ENCODE assay signal across 17 cellular contexts in genomic region chr5:168714046-168714445, GRCh38.
DNase-seq lines count a peak whose midpoint lies in the region; ATAC-seq and TF ChIP-seq lines count a peak whose summit lies in the region.
"Had no signal": no experiment of that assay in that cellular context is flagged by ENCODE, and none has a peak within 500 bp of the region (broad histone marks: within the 10 kb centered on the region; RNA-seq: fewer than 3 reads in every experiment).

No MANE protein-coding gene starts in this region.

- DNase-seq in AG10803 (ENCODE audit: low read depth): peak; percentile 26
- peak; percentile 9 for DNase-seq in LHCN-M2 (ENCODE audit: low read depth)
- DNase-seq in fibroblast of pulmonary artery (ENCODE audit: low read depth): peak; percentile 16
- no peak for DNase-seq in NOMO-1 treated with dmso at 0.1 percent for 144 hours (lab: John Stamatoyannopoulos, UW; ENCODE audit: unreplicated experiment)
- DNase-seq in omental fat pad (ENCODE audit: low spot score): no peak
- DNase-seq in breast epithelium (ENCODE audit: low spot score in 2 of 2): no peak
- DNase-seq: activated CD4-positive, alpha-beta T cell treated with anti-CD3 and anti-CD28 coated beads, Interleukin-2, amount 50 U/mL, for 4 hours; activated naive CD8-positive, alpha-beta T cell treated with anti-CD3 and anti-CD28 coated beads, Interleukin-2, amount 10 ng/mL, durations not matched to agents 7 days and 5 days; C1 segment of cervical spinal cord; hypothalamus; NCI-H1694 treated with DMSO at 0.1 percent for 48 hours; NK-92 treated with Interleukin-12 subunit alpha and Interleukin-12 subunit beta, amount 100 ng/mL, for 24 hours; ovary; stimulated activated CD4-positive, alpha-beta T cell treated with anti-CD3 and anti-CD28 coated beads, Interleukin-2, amount 100 ng/mL, for 24 hours; stimulated activated naive B cell treated with anti-CD40 and anti-IgM and Interleukin-4, amounts not matched to agents 10 μg/mL and 1 μg/mL and 100 μg/mL, for 72 hours had no signal

- ATAC-seq in GM19463 (IDR thresholded peaks at IDR 0.05; ENCODE audit: unreplicated experiment) (peak; percentile 68), omental fat pad (ENCODE audit: low FRiP score) (no peak), HG03139 (IDR thresholded peaks at IDR 0.05; ENCODE audit: unreplicated experiment) (no peak)
- ATAC-seq: stimulated activated naive B cell treated with anti-CD40 and anti-IgM and Interleukin-4, amounts not matched to agents 10 μg/mL and 1 μg/mL and 100 μg/mL, for 72 hours had no signal

- no peak overlapping the region for H3K27ac ChIP-seq in breast epithelium
- H3K27ac ChIP-seq: ovary had no signal

- no peak for TF ChIP-seq POLR2A in breast epithelium (IDR thresholded peaks at IDR 0.05)

- H3K9me3 ChIP-seq in breast epithelium: no peaks in the 10 kb centered on the region
- H3K9me3 ChIP-seq: ovary had no signal

- no peaks in the 10 kb centered on the region for H3K4me1 ChIP-seq in breast epithelium

- H3K4me3 ChIP-seq in AG10803 (ENCODE audit: low read length) (no peak overlapping the region), fibroblast of pulmonary artery (replicated peaks; ENCODE audit: low read depth, low read length) (no peak overlapping the region), breast epithelium (no peak overlapping the region)
- H3K4me3 ChIP-seq: ovary had no signal

- no peaks in the 10 kb centered on the region for H3K36me3 ChIP-seq in breast epithelium
- H3K36me3 ChIP-seq: ovary had no signal

- intact Hi-C loops in breast epithelium (cut with DNase I; ENCODE audit: low total_unique reads): no loop called here

- TF ChIP-seq CTCF in AG10803 (conservative IDR thresholded peaks at IDR 0.05; ENCODE audit: low read length) (no peak), fibroblast of pulmonary artery (IDR thresholded peaks at IDR 0.05; ENCODE audit: low read length, missing control alignments) (no peak), omental fat pad (IDR thresholded peaks at IDR 0.05) (no peak), breast epithelium (IDR thresholded peaks at IDR 0.05) (no peak)

- H3K27me3 ChIP-seq in breast epithelium: no peaks in the 10 kb centered on the region
- H3K27me3 ChIP-seq: ovary had no signal

Comparison
In these comparisons a context has a peak if more than half of its experiments do, and no peak if none do; other contexts are left out.
1. DNase-seq: peak in AG10803 (single experiment), LHCN-M2 (single experiment) and fibroblast of pulmonary artery (single experiment); none in NOMO-1 treated with dmso at 0.1 percent for 144 hours (single experiment), omental fat pad (single experiment) and breast epithelium (0 of 2).